ENCODE assay signal across 8 cellular contexts in the genomic region with DNA sequence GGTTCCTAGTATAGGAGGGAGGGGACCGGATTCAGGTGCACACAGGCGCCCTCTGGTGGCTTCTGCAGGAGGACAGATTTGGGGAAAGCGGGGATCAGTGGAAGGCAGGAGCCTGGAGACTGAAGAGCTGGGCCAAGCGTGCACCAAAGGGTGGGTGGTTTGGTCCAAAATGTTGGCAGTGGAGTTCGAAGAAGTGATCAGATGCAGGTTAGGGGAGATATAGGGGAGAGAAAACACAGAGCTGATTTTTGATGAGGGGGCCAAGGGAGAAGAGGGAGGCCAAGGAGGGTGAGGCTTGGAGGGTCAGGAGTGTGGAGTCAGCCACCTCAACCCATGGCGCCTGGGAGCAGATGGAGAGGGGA. TPM values are rescaled to one million over a fixed set of nuclear protein-coding genes. Genes with fewer than 3 reads are reported as not detected.
DNase-seq lines count a peak whose midpoint lies in the region; ATAC-seq and TF ChIP-seq lines count a peak whose summit lies in the region.

No MANE protein-coding gene starts in this region.

- TF ChIP-seq RAD21 in Ishikawa (IDR thresholded peaks at IDR 0.05; ENCODE audit: low read depth) = peak; percentile 69

- no peaks in the 10 kb centered on the region for H3K79me2 ChIP-seq in OCI-LY3 (ENCODE audit: low read length)

- peak overlapping the region; percentile 79 for H3K4me2 ChIP-seq in OCI-LY3 (ENCODE audit: low read length)

- H3K27me3 Mint-ChIP-seq in natural killer cell (ENCODE audit: low read depth in 2 of 2) = no peaks in the 10 kb centered on the region

- H3K4me3 ChIP-seq in OCI-LY3 (ENCODE audit: low read length) = peak overlapping the region; percentile 58

- no peaks in the 10 kb centered on the region for H3K9me3 ChIP-seq in OCI-LY3 (ENCODE audit: insufficient read depth, low read length)

- H3K4me1 Mint-ChIP-seq in natural killer cell = peaks cover 9 to 10% of the 10 kb centered on the region in 2 donors

- intact Hi-C loops in natural killer cell (cut with micrococcal nuclease) = loop anchor here (1.0 to 2.0 kb wide), 2 partner anchors 68 to 147 kb away; no protein-coding TSS in a partner anchor

- no peaks in the 10 kb centered on the region for H3K9me3 Mint-ChIP-seq in natural killer cell

- peak; percentile 72 for ATAC-seq in esophagus mucosa
- ATAC-seq in natural killer cell = peak; percentile 87 to 93 (median 87)
- no peak for ATAC-seq in HG03095 (IDR thresholded peaks at IDR 0.05; ENCODE audit: unreplicated experiment)

- no peaks in the 10 kb centered on the region for H4K20me1 ChIP-seq in OCI-LY3 (ENCODE audit: insufficient read depth, low read length)

- no peak for TF ChIP-seq EP300 in Ishikawa (IDR thresholded peaks at IDR 0.05; ENCODE audit: borderline replicate concordance)

- peak overlapping the region in 1 of 2 donors; percentile 68 for H3K27ac Mint-ChIP-seq in natural killer cell

- peak overlapping the region; percentile 5 for H3K4me3 Mint-ChIP-seq in natural killer cell

- no peaks in the 10 kb centered on the region for H3K27me3 ChIP-seq in OCI-LY3 (ENCODE audit: low read depth, low read length)

- DNase-seq in DMS153 (lab: John Stamatoyannopoulos, UW) (peak; percentile 17), activated T-cell treated with anti-CD3 and anti-CD28 coated beads for 1 hour (ENCODE audit: low read depth) (peak; percentile 79), natural killer cell (peak; percentile 75)
- peak; percentile 61 to 68 for DNase-seq in stimulated activated CD8-positive, alpha-beta memory T cell treated with anti-CD3 and anti-CD28 coated beads, Interleukin-7, amount 100 ng/mL, for 48 hours (ENCODE audit: extremely low read depth in 1 of 2, low read depth in 1 of 2)

- H3K36me3 Mint-ChIP-seq in natural killer cell = no peaks in the 10 kb centered on the region

- TF ChIP-seq CTCF in OCI-LY3 (IDR thresholded peaks at IDR 0.05; ENCODE audit: low read depth, low read length) (peak; percentile 97), natural killer cell (IDR thresholded peaks at IDR 0.05) (peak; percentile 90)

- peak overlapping the region; percentile 99 for H2AFZ ChIP-seq in OCI-LY3 (ENCODE audit: low read depth, low read length)

- no peaks in the 10 kb centered on the region for H3K36me3 ChIP-seq in OCI-LY3 (replicated peaks; ENCODE audit: low read depth, low read length)

- peaks cover 36% of the 10 kb centered on the region for H3K4me1 ChIP-seq in OCI-LY3 (ENCODE audit: low read length)

- no peak overlapping the region for H3K27ac ChIP-seq in OCI-LY3 (ENCODE audit: low read length)

- peak overlapping the region; percentile 31; the same call in 1 of the 2 replicates for H3K9ac ChIP-seq in OCI-LY3 (ENCODE audit: low read length)

TF ChIP-seq in Ishikawa, 13 proteins besides CTCF, POLR2A, EP300 and RAD21:
- TF ChIP-seq TAF1 (IDR thresholded peaks at IDR 0.05; ENCODE audit: low read depth) = no peak
- TF ChIP-seq TCF12 (IDR thresholded peaks at IDR 0.05; ENCODE audit: low read depth) = no peak
- no peak for TF ChIP-seq EGR1 (IDR thresholded peaks at IDR 0.05)
- TF ChIP-seq, protein P1, sequence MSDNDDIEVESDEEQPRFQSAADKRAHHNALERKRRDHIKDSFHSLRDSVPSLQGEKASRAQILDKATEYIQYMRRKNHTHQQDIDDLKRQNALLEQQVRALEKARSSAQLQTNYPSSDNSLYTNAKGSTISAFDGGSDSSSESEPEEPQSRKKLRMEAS (IDR thresholded peaks at IDR 0.05) = no peak
- no peak for TF ChIP-seq CEBPB (IDR thresholded peaks at IDR 0.05)
- TF ChIP-seq, protein P2, sequence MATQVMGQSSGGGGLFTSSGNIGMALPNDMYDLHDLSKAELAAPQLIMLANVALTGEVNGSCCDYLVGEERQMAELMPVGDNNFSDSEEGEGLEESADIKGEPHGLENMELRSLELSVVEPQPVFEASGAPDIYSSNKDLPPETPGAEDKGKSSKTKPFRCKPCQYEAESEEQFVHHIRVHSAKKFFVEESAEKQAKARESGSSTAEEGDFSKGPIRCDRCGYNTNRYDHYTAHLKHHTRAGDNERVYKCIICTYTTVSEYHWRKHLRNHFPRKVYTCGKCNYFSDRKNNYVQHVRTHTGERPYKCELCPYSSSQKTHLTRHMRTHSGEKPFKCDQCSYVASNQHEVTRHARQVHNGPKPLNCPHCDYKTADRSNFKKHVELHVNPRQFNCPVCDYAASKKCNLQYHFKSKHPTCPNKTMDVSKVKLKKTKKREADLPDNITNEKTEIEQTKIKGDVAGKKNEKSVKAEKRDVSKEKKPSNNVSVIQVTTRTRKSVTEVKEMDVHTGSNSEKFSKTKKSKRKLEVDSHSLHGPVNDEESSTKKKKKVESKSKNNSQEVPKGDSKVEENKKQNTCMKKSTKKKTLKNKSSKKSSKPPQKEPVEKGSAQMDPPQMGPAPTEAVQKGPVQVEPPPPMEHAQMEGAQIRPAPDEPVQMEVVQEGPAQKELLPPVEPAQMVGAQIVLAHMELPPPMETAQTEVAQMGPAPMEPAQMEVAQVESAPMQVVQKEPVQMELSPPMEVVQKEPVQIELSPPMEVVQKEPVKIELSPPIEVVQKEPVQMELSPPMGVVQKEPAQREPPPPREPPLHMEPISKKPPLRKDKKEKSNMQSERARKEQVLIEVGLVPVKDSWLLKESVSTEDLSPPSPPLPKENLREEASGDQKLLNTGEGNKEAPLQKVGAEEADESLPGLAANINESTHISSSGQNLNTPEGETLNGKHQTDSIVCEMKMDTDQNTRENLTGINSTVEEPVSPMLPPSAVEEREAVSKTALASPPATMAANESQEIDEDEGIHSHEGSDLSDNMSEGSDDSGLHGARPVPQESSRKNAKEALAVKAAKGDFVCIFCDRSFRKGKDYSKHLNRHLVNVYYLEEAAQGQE (IDR thresholded peaks at IDR 0.05; ENCODE audit: low read depth) = no peak
- TF ChIP-seq FOXM1 (IDR thresholded peaks at IDR 0.05; ENCODE audit: borderline replicate concordance, low read depth) = no peak

RNA-seq across cellular contexts. Expression of a gene that starts 6.8 kb away (rescaled TPM):
- 40.3 TPM for total RNA-seq in esophagus mucosa
- 10 to 100 TPM; 13.4 to 21.3 (median 19.8) TPM for total RNA-seq in natural killer cell

RNA-seq across cellular contexts. Expression of a gene that starts 16.3 kb away (rescaled TPM):
- total RNA-seq in esophagus mucosa (not detected), natural killer cell (1 to 10 TPM; 2.9 to 9.9 (median 6.2) TPM)

RNA-seq across cellular contexts. Expression of a gene that starts 28.5 kb away (rescaled TPM):
- total RNA-seq in esophagus mucosa (16.4 TPM), natural killer cell (10 to 100 TPM; 20.5 to 27.8 (median 27.4) TPM)

Comparison
In these comparisons a context has a peak if more than half of its experiments do, and no peak if none do; other contexts are left out.
1. DNase-seq: peak in every context shown above with its lines; median percentile 79 in activated T-cell treated with anti-CD3 and anti-CD28 coated beads for 1 hour; 75 in natural killer cell; 64 in stimulated activated CD8-positive, alpha-beta memory T cell treated with anti-CD3 and anti-CD28 coated beads, Interleukin-7, amount 100 ng/mL, for 48 hours; 17 in DMS153.